In genomic region chr5:36398137-36398536, GRCh38 we compare ENCODE assay signal across 8 cellular contexts.
DNase-seq lines count a peak whose midpoint lies in the region; ATAC-seq and TF ChIP-seq lines count a peak whose summit lies in the region.

No MANE protein-coding gene starts in this region.

- no peak overlapping the region for H4K5ac ChIP-seq in mesendoderm (ENCODE audit: low read length)

- in situ Hi-C loops in mammary epithelial cell (cut with MboI; ENCODE audit: low sequenced_read_pairs in 2 of 2), result loop anchor here (10.0 to 25.0 kb wide), 2 partner anchors 133 to 136 kb away; no protein-coding TSS in a partner anchor

- no TSS peak for BruUV-seq in mammary epithelial cell (replicated peaks; lab: Mats Ljungman, UMichigan)

- H3K9me3 ChIP-seq in mammary epithelial cell (replicated peaks; ENCODE audit: insufficient read depth, low read length), result no peaks in the 10 kb centered on the region
- no peaks in the 10 kb centered on the region for H3K9me3 ChIP-seq in CD8-positive, alpha-beta T cell (ENCODE audit: low read length)

- no peak overlapping the region for H2BK120ac ChIP-seq in mesendoderm (ENCODE audit: low read depth, low read length)

- H3K18ac ChIP-seq in mesendoderm (ENCODE audit: low read length), result no peak overlapping the region

- H3K4me2 ChIP-seq in mammary epithelial cell (ENCODE audit: insufficient read depth, low read depth, low read length) (no peak overlapping the region), mesendoderm (ENCODE audit: low read length) (no peak overlapping the region)

- no peak overlapping the region for H3K4me3 Mint-ChIP-seq in CD8-positive, alpha-beta T cell

- no peak overlapping the region for H3K9ac ChIP-seq in mammary epithelial cell (ENCODE audit: insufficient read depth, low read length)
- H3K9ac ChIP-seq in mesendoderm (ENCODE audit: low read length), result no peak overlapping the region

- TF ChIP-seq CTCF in mammary epithelial cell (conservative IDR thresholded peaks at IDR 0.05 in 1 of 2, IDR thresholded peaks at IDR 0.05 in 1 of 2; ENCODE audit: extremely low read depth in 1 of 2, insufficient read depth in 1 of 2, low read depth in 1 of 2, low read length in 2 of 2), result peak; percentile 37 to 56
- TF ChIP-seq CTCF in CD8-positive, alpha-beta T cell (IDR thresholded peaks at IDR 0.05), result no peak

- POLR2A ChIA-PET in CD8-positive, alpha-beta T cell (lab: Charles Lee), result no interaction called here

- no peaks in the 10 kb centered on the region for H3K4me1 Mint-ChIP-seq in CD8-positive, alpha-beta T cell (ENCODE audit: low read depth)

- no peaks in the 10 kb centered on the region for H3K36me3 Mint-ChIP-seq in CD8-positive, alpha-beta T cell

- H3K27me3 ChIP-seq in mammary epithelial cell (ENCODE audit: insufficient read depth, low read length) (no peaks in the 10 kb centered on the region), mesendoderm (ENCODE audit: insufficient read depth, low read length, poor library complexity) (no peaks in the 10 kb centered on the region)
- H3K27me3 ChIP-seq in CD8-positive, alpha-beta T cell (ENCODE audit: insufficient read depth, low read length), result peaks cover 3% of the 10 kb centered on the region

- H3K27ac ChIP-seq in mammary epithelial cell (ENCODE audit: insufficient read depth, low read depth, low read length) (no peak overlapping the region), mesendoderm (ENCODE audit: low read depth, low read length) (no peak overlapping the region)
- no peak overlapping the region for H3K27ac ChIP-seq in CD8-positive, alpha-beta T cell (ENCODE audit: low read depth, low read length)

- no peak overlapping the region for H3K23ac ChIP-seq in mesendoderm (ENCODE audit: low read length)

- ATAC-seq in HG03045 (IDR thresholded peaks at IDR 0.05; ENCODE audit: unreplicated experiment), result no peak
- no peak for ATAC-seq in CD8-positive, alpha-beta T cell

- CTCF ChIA-PET in mammary epithelial cell (lab: Charles Lee; ENCODE audit: low non-redundant PET), result no interaction called here
- CTCF ChIA-PET in CD8-positive, alpha-beta T cell (lab: Charles Lee), result no interaction called here

- H3K56ac ChIP-seq in mesendoderm (ENCODE audit: low read length), result no peak overlapping the region

- intact Hi-C loops in mammary epithelial cell (cut with micrococcal nuclease), result loop anchor here (1.0 to 5.0 kb wide), 4 partner anchors 91 to 435 kb away; no protein-coding TSS in a partner anchor
- intact Hi-C loops in CD8-positive, alpha-beta T cell (cut with DNase I, micrococcal nuclease), result no loop called here

- no peak overlapping the region for H2BK15ac ChIP-seq in mesendoderm (replicated peaks; ENCODE audit: low read depth)

- H3K79me1 ChIP-seq in mesendoderm (ENCODE audit: low read length), result no peaks in the 10 kb centered on the region

- no peak overlapping the region for H2AK5ac ChIP-seq in mesendoderm (ENCODE audit: low read length)

- H3K27me3 Mint-ChIP-seq in CD8-positive, alpha-beta T cell (ENCODE audit: low read depth), result no peaks in the 10 kb centered on the region

- dilution Hi-C loops in mammary epithelial cell (cut with HindIII; ENCODE audit: low sequenced_read_pairs), result loop anchor here (5.0 to 10.0 kb wide), 2 partner anchors 51 to 113 kb away; no protein-coding TSS in a partner anchor

- no peak overlapping the region for H2BK5ac ChIP-seq in mesendoderm (ENCODE audit: low read length)

- H4K20me1 ChIP-seq in mammary epithelial cell (ENCODE audit: insufficient read depth, low read length), result no peaks in the 10 kb centered on the region

- DNase-seq in DMS 273 (lab: John Stamatoyannopoulos, UW; ENCODE audit: unreplicated experiment) (peak; percentile 69), MV-4-11 (lab: John Stamatoyannopoulos, UW) (peak; percentile 45), mammary epithelial cell (peak; percentile 19), mesendoderm (peak; percentile 72), AG08396 (ENCODE audit: low spot score) (no peak), HPDE6-E6E7 (ENCODE audit: extremely low spot score) (no peak)
- no peak for DNase-seq in CD8-positive, alpha-beta T cell

- H3K4ac ChIP-seq in mesendoderm (ENCODE audit: low read depth, low read length), result no peak overlapping the region

- H3K4me1 ChIP-seq in mammary epithelial cell (ENCODE audit: insufficient read depth, low read length), result no peaks in the 10 kb centered on the region
- H3K4me1 ChIP-seq in mesendoderm (ENCODE audit: control insufficient read depth, low read depth, low read length), result no peaks in the 10 kb centered on the region
- no peaks in the 10 kb centered on the region for H3K4me1 ChIP-seq in CD8-positive, alpha-beta T cell (ENCODE audit: insufficient read depth, low read length)

- no peak overlapping the region for H4K8ac ChIP-seq in mesendoderm (ENCODE audit: low read depth, low read length)

- H3K36me3 ChIP-seq in mammary epithelial cell (ENCODE audit: insufficient read depth, low read length), result no peaks in the 10 kb centered on the region
- H3K36me3 ChIP-seq in mesendoderm (ENCODE audit: control insufficient read depth, insufficient read depth, low read length), result no peaks in the 10 kb centered on the region
- no peaks in the 10 kb centered on the region for H3K36me3 ChIP-seq in CD8-positive, alpha-beta T cell (ENCODE audit: insufficient read depth, low read length)

- no peak overlapping the region for H3K4me3 ChIP-seq in mammary epithelial cell (replicated peaks in 1 of 3; ENCODE audit: insufficient read depth in 1 of 3, low read depth in 2 of 3, low read length in 3 of 3)
- H3K4me3 ChIP-seq in mesendoderm (ENCODE audit: low read length), result no peak overlapping the region
- H3K4me3 ChIP-seq in CD8-positive, alpha-beta T cell (ENCODE audit: low read depth, low read length), result no peak overlapping the region

- H3K9me3 Mint-ChIP-seq in CD8-positive, alpha-beta T cell, result no peaks in the 10 kb centered on the region

- H3K79me2 ChIP-seq in mammary epithelial cell (ENCODE audit: insufficient read depth, low read length) (no peaks in the 10 kb centered on the region), mesendoderm (ENCODE audit: control insufficient read depth, insufficient read depth, low read length) (no peaks in the 10 kb centered on the region)

- H2AFZ ChIP-seq in mammary epithelial cell (ENCODE audit: low read depth, low read length), result no peak overlapping the region

- H3K27ac Mint-ChIP-seq in CD8-positive, alpha-beta T cell, result no peak overlapping the region

Comparison
In these comparisons a context has a peak if more than half of its experiments do, and no peak if none do; other contexts are left out.
1. DNase-seq: peak in DMS 273 (single experiment), MV-4-11 (single experiment), mammary epithelial cell (single experiment) and mesendoderm (single experiment); none in AG08396 (single experiment), HPDE6-E6E7 (single experiment) and CD8-positive, alpha-beta T cell (0 of 7).